In the genomic region with DNA sequence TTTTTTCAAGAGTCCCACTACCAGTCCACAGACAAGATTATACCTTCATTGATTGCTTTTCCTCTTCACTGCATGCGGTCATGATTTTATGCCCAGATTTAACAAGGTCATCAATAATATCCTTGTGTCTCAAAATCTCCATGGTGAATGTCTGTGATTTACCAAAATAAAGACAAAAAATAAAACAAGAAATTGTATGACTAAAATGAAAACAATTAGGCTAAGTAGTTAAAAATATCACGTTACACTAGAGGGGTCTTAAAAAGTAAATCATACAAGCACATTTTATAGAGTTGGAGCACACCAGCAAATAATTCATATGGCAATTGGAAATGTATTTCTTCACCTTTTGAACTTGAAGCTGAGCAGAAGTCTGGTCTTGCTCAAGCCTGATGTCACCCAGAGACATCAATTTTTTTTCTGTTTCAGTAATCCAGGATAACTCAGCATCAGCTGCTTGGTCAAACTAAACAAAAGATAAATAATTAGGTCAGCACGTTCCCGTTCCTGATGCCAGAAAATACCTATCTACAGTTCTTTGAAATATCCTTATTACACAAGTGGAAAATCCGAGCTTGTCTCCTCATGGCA, we compare ENCODE assay signal across 15 cellular contexts.
DNase-seq lines count a peak whose midpoint lies in the region; ATAC-seq and FAIRE-seq lines count a peak whose summit lies in the region.
"Had no signal": no experiment of that assay in that cellular context is flagged by ENCODE, and none has a peak within 500 bp of the region (broad histone marks: within the 10 kb centered on the region; RNA-seq: fewer than 3 reads in every experiment).

No MANE protein-coding gene starts in this region.

- H4K91ac ChIP-seq in mesenchymal stem cell (ENCODE audit: low read length) = no peak overlapping the region

- CTCF ChIA-PET in activated naive CD4-positive, alpha-beta T cell treated with anti-CD3 and anti-CD28 coated beads, Interleukin-2, amount 10 ng/mL, durations not matched to agents 7 days and 5 days (lab: Charles Lee) = interaction anchor here (0.9 to 1.4 kb wide), 2 partner anchors 9 to 11 kb away, joined by 3 read pairs; no protein-coding TSS in a partner anchor

- peak overlapping the region; percentile 34 for H3K9ac ChIP-seq in mesenchymal stem cell (ENCODE audit: low read length)
- H3K9ac ChIP-seq: BLaER1 had no signal

- DNase-seq in G401 (ENCODE audit: low spot score) = peak; percentile 27
- DNase-seq in NCI-H2081 treated with DMSO at 0.1 percent for 48 hours (lab: John Stamatoyannopoulos, UW) = peak; percentile 76
- peak; percentile 78 for DNase-seq in mesenchymal stem cell
- DNase-seq in DMS153 treated with DMSO at 0.1 percent for 48 hours (lab: John Stamatoyannopoulos, UW; ENCODE audit: unreplicated experiment) = no peak
- no peak for DNase-seq in activated naive CD4-positive, alpha-beta T cell treated with anti-CD3 and anti-CD28 coated beads, Interleukin-2, amount 10 ng/mL, durations not matched to agents 7 days and 5 days
- DNase-seq: activated naive CD4-positive, alpha-beta T cell; GF-D8; NCI-H446 treated with DMSO at 0.1 percent for 48 hours; upper lobe of left lung had no signal

- peaks cover 11 to 83% of the 10 kb centered on the region in 2 experiments for H3K36me3 ChIP-seq in mesenchymal stem cell (ENCODE audit: control insufficient read depth in 1 of 2, insufficient read depth in 2 of 2, low read depth in 1 of 2, low read length in 2 of 2)

- no peak overlapping the region for H3K27ac Mint-ChIP-seq in activated naive CD4-positive, alpha-beta T cell treated with anti-CD3 and anti-CD28 coated beads, Interleukin-2, amount 10 ng/mL, durations not matched to agents 7 days and 5 days
- H3K27ac Mint-ChIP-seq: IgD-negative memory B cell had no signal

- no peak overlapping the region for H3K4me3 Mint-ChIP-seq in activated naive CD4-positive, alpha-beta T cell treated with anti-CD3 and anti-CD28 coated beads, Interleukin-2, amount 10 ng/mL, durations not matched to agents 7 days and 5 days
- H3K4me3 Mint-ChIP-seq: IgD-negative memory B cell had no signal

- H3K27me3 ChIP-seq in mesenchymal stem cell (ENCODE audit: control insufficient read depth in 1 of 2, insufficient read depth in 1 of 2, low read length in 2 of 2) = no peaks in the 10 kb centered on the region
- H3K27me3 ChIP-seq: BLaER1, upper lobe of left lung had no signal

- H4K8ac ChIP-seq in mesenchymal stem cell (ENCODE audit: low read length) = no peak overlapping the region

- no peak overlapping the region for H2BK5ac ChIP-seq in mesenchymal stem cell (ENCODE audit: low read depth, low read length, poor library complexity, severe bottlenecking)

- peaks cover 20% of the 10 kb centered on the region for H3K79me1 ChIP-seq in mesenchymal stem cell (replicated peaks; ENCODE audit: low read length, poor library complexity, severe bottlenecking)

- H3K23ac ChIP-seq in mesenchymal stem cell (ENCODE audit: low read length in 2 of 2) = no peak overlapping the region

- H3K4me3 ChIP-seq in mesenchymal stem cell (ENCODE audit: insufficient read depth in 1 of 2, low read depth in 1 of 2, low read length in 2 of 2) = no peak overlapping the region
- H3K4me3 ChIP-seq: BLaER1, upper lobe of left lung had no signal

- H2AK5ac ChIP-seq in mesenchymal stem cell (ENCODE audit: low read length, severe bottlenecking) = no peak overlapping the region

- H3K27ac ChIP-seq in mesenchymal stem cell (ENCODE audit: low read length, poor library complexity, severe bottlenecking) = no peak overlapping the region
- H3K27ac ChIP-seq: BLaER1 had no signal

- H3K9me3 Mint-ChIP-seq in activated naive CD4-positive, alpha-beta T cell treated with anti-CD3 and anti-CD28 coated beads, Interleukin-2, amount 10 ng/mL, durations not matched to agents 7 days and 5 days = no peaks in the 10 kb centered on the region

- FAIRE-seq in colon (lab: Jason Lieb, UNC) = peak; percentile 24
- FAIRE-seq: H1 had no signal

- H3K4me1 ChIP-seq in mesenchymal stem cell (ENCODE audit: control insufficient read depth, insufficient read depth, low read depth, low read length) = no peaks in the 10 kb centered on the region
- H3K4me1 ChIP-seq: BLaER1 had no signal

- H3K4me2 ChIP-seq in mesenchymal stem cell (ENCODE audit: low read length, poor library complexity, severe bottlenecking) = no peak overlapping the region
- H3K4me2 ChIP-seq: BLaER1 had no signal

- no peaks in the 10 kb centered on the region for H3K9me3 ChIP-seq in mesenchymal stem cell (ENCODE audit: control insufficient read depth, low read length)
- H3K9me3 ChIP-seq: BLaER1, upper lobe of left lung had no signal

- ATAC-seq in HG03159 (IDR thresholded peaks at IDR 0.05; ENCODE audit: unreplicated experiment) = no peak
- no peak for ATAC-seq in HG02973 (IDR thresholded peaks at IDR 0.05; ENCODE audit: unreplicated experiment)

- H2BK120ac ChIP-seq in mesenchymal stem cell (ENCODE audit: low read depth, low read length) = no peak overlapping the region

- H2BK12ac ChIP-seq in mesenchymal stem cell (ENCODE audit: low read length in 2 of 2) = no peak overlapping the region

- H3K4me1 Mint-ChIP-seq in activated naive CD4-positive, alpha-beta T cell treated with anti-CD3 and anti-CD28 coated beads, Interleukin-2, amount 10 ng/mL, durations not matched to agents 7 days and 5 days = no peaks in the 10 kb centered on the region
- H3K4me1 Mint-ChIP-seq: IgD-negative memory B cell had no signal

- H2AFZ ChIP-seq in mesenchymal stem cell (ENCODE audit: low read depth, low read length) = no peak overlapping the region

- H3K36me3 Mint-ChIP-seq in activated naive CD4-positive, alpha-beta T cell treated with anti-CD3 and anti-CD28 coated beads, Interleukin-2, amount 10 ng/mL, durations not matched to agents 7 days and 5 days = no peaks in the 10 kb centered on the region

- H3K14ac ChIP-seq in mesenchymal stem cell (ENCODE audit: low read length in 2 of 2) = no peak overlapping the region

- in situ Hi-C loops in G401 (cut with HindIII; ENCODE audit: low sequenced_read_pairs) = no loop called here

- H2BK15ac ChIP-seq in mesenchymal stem cell (ENCODE audit: low read depth, poor library complexity, severe bottlenecking) = no peak overlapping the region

- no peaks in the 10 kb centered on the region for H3K27me3 Mint-ChIP-seq in activated naive CD4-positive, alpha-beta T cell treated with anti-CD3 and anti-CD28 coated beads, Interleukin-2, amount 10 ng/mL, durations not matched to agents 7 days and 5 days
- H3K27me3 Mint-ChIP-seq: IgD-negative memory B cell had no signal

- 0% methylated on average over 2 of the region's 5 CpGs for WGBS in mesenchymal stem cell

- H3K4ac ChIP-seq in mesenchymal stem cell (ENCODE audit: low read depth in 1 of 2, low read length in 2 of 2) = no peak overlapping the region

- H3K18ac ChIP-seq in mesenchymal stem cell (ENCODE audit: low read depth in 1 of 2, low read length in 2 of 2) = no peak overlapping the region

Comparison
In these comparisons a context has a peak if more than half of its experiments do, and no peak if none do; other contexts are left out.
1. DNase-seq: peak in G401 (single experiment), NCI-H2081 treated with DMSO at 0.1 percent for 48 hours (single experiment) and mesenchymal stem cell (single experiment); none in DMS153 treated with DMSO at 0.1 percent for 48 hours (single experiment) and activated naive CD4-positive, alpha-beta T cell treated with anti-CD3 and anti-CD28 coated beads, Interleukin-2, amount 10 ng/mL, durations not matched to agents 7 days and 5 days (single experiment).